1 cellular context compared by ENCODE assay signal in the genomic region with DNA sequence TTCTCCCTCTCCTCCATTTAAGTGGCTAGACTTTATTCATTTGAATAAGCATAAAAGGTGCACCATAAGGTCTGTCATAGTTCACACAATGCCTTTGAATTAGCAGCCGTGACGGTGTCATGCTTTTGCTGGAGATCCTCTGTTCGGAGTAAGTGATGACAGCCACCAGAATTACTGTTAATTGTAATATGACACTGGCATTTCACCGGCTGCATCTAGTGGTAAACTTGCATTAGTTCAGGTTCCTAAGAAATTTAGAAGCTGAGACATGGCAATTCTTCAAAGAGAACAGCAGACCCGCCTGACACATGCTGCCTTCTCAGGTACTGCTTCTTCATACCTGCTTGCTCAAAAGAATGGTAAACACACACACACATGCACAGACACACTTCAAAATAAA.
A peak's percentile ranks its signal among the peaks of the same experiment; 100 is the strongest.
TF ChIP-seq lines count a peak whose summit lies in the region.

No MANE protein-coding gene starts in this region.

TF ChIP-seq in HepG2, 621 proteins besides CTCF, POLR2A, EP300 and RAD21:
- TF ChIP-seq CREB1 (IDR thresholded peaks at IDR 0.05) (peak; percentile 8; the same call in 1 of the 2 replicates), CREB1 (CRISPR knock-in tag; IDR thresholded peaks at IDR 0.05) (no peak)
- TF ChIP-seq, protein P1, sequence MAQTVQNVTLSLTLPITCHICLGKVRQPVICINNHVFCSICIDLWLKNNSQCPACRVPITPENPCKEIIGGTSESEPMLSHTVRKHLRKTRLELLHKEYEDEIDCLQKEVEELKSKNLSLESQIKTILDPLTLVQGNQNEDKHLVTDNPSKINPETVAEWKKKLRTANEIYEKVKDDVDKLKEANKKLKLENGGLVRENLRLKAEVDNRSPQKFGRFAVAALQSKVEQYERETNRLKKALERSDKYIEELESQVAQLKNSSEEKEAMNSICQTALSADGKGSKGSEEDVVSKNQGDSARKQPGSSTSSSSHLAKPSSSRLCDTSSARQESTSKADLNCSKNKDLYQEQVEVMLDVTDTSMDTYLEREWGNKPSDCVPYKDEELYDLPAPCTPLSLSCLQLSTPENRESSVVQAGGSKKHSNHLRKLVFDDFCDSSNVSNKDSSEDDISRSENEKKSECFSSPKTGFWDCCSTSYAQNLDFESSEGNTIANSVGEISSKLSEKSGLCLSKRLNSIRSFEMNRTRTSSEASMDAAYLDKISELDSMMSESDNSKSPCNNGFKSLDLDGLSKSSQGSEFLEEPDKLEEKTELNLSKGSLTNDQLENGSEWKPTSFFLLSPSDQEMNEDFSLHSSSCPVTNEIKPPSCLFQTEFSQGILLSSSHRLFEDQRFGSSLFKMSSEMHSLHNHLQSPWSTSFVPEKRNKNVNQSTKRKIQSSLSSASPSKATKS (CRISPR knock-in tag; IDR thresholded peaks at IDR 0.05) = no peak
